ENCODE assay signal across 7 cellular contexts in the genomic region with DNA sequence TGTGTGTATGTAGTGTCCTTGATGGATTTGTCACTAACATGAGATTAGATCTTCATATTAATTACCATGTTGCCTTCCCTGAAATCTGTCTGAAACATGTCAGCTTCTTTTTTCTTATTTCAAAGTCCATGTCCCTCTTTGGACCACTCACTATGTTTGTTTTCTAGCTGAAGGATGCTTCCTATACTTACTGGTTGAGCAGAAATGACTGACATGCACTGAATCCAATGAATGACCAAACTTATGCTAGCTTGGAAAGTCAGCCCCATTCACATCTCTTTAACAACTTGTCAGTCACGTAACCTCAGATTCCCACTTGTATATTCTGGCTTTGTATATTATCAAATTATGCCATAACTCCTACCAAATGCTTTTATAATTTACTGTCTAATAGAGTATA.
"Had no signal": no experiment of that assay in that cellular context is flagged by ENCODE, and none has a peak within 500 bp of the region (broad histone marks: within the 10 kb centered on the region; RNA-seq: fewer than 3 reads in every experiment).

No MANE protein-coding gene starts in this region.

- FAIRE-seq: G401.6, GM12891, GM12892, GM18507, GM19239 had no signal

- DNase-seq: GDM1, GF-D8 had no signal
